2 cellular contexts compared by ENCODE assay signal in genomic region chr1:35717911-35718476, GRCh38.
TF ChIP-seq lines count a peak whose summit lies in the region.

No MANE protein-coding gene starts in this region.

TF ChIP-seq in liver, 16 proteins besides CTCF, POLR2A, EP300 and RAD21:
- TF ChIP-seq EGR1 (IDR thresholded peaks at IDR 0.05; ENCODE audit: low read depth in 2 of 2) (no peak), JUND (IDR thresholded peaks at IDR 0.05) (no peak), HNF4G (IDR thresholded peaks at IDR 0.05) (no peak), FOXA2 (IDR thresholded peaks at IDR 0.05) (no peak), RXRA (IDR thresholded peaks at IDR 0.05) (no peak), GABPA (IDR thresholded peaks at IDR 0.05 in 1 of 2, conservative IDR thresholded peaks at IDR 0.05 in 1 of 2) (no peak), SP1 (IDR thresholded peaks at IDR 0.05) (no peak), ATF3 (IDR thresholded peaks at IDR 0.05) (no peak), NR2F2 (IDR thresholded peaks at IDR 0.05) (no peak), MAX (IDR thresholded peaks at IDR 0.05) (no peak), ZBTB33 (IDR thresholded peaks at IDR 0.05) (no peak), YY1 (IDR thresholded peaks at IDR 0.05) (no peak), TAF1 (conservative IDR thresholded peaks at IDR 0.05) (no peak), FOXA1 (IDR thresholded peaks at IDR 0.05) (no peak)

TF ChIP-seq in HepG2, 621 proteins besides CTCF, POLR2A, EP300 and RAD21:
- TF ChIP-seq MIXL1 (CRISPR knock-in tag; IDR thresholded peaks at IDR 0.05) (no peak), SUZ12 (IDR thresholded peaks at IDR 0.05; ENCODE audit: low read depth, low read length) (no peak), TP53 (CRISPR knock-in tag; conservative IDR thresholded peaks at IDR 0.05) (no peak), ZNF646 (CRISPR knock-in tag; IDR thresholded peaks at IDR 0.05) (no peak), ETV5 (CRISPR knock-in tag; IDR thresholded peaks at IDR 0.05; ENCODE audit: borderline replicate concordance) (no peak)
